In the genomic region with DNA sequence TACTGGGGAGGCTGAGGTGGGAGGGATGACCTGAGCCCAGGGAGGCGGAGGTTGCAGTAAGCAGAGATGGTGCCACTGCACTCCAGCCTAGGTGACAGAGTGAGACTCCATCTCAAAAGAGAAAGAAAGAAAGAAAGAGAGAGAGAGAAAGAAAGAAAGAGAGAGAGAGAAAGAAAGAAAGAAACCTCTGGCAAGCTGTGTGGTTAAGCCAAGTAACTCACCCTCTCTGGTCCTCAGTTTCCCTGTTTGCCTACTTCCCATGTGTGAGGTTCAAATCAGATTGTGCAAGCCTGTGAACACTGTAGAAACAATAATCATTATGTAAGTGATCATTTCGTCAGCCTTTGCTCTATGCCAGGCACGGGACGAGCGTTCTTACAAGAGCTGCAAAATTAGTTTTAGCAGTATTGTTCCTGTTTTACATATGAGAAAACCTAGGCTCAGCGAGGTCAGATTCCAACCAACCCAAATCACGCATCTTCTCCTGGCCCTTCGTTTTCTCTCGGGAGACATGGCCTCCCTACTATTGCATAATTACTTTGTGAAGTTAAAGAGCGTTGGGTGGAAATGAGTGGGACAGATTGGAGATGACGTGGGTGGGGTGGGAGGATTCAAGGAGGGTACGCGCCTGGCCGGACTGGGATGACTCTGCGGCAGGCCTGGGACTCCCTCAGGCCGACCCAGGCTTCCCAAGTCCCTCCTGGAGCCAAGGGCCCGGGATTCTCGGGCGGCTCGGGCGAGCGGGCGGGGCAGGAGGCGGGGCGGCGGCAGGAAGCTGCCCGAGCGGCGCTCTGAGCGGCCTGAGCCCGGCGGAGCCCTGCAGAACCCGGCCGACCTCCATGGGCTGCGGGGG, we compare ENCODE assay signal across 8 cellular contexts. TPM values are rescaled to one million over a fixed set of nuclear protein-coding genes. Genes with fewer than 3 reads are reported as not detected.
DNase-seq lines count a peak whose midpoint lies in the region; ATAC-seq, FAIRE-seq and TF ChIP-seq lines count a peak whose summit lies in the region.

A gene with protein sequence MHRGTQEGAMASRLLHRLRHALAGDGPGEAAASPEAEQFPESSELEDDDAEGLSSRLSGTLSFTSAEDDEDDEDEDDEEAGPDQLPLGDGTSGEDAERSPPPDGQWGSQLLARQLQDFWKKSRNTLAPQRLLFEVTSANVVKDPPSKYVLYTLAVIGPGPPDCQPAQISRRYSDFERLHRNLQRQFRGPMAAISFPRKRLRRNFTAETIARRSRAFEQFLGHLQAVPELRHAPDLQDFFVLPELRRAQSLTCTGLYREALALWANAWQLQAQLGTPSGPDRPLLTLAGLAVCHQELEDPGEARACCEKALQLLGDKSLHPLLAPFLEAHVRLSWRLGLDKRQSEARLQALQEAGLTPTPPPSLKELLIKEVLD (plus strand): TSS at position 770 of the 853 bp plus-strand sequence. CDS start 121 bp downstream, outside the sequence.

- ATAC-seq in HG03039 (IDR thresholded peaks at IDR 0.05; ENCODE audit: unreplicated experiment) (no peak), HG02642 (IDR thresholded peaks at IDR 0.05; ENCODE audit: poor library complexity, unreplicated experiment) (no peak)

- H3K36me3 ChIP-seq in left ventricle myocardium inferior, result peaks cover 16% of the 10 kb centered on the region
- no peaks in the 10 kb centered on the region for H3K36me3 ChIP-seq in ovary

- intact Hi-C loops in left ventricle myocardium inferior (cut with micrococcal nuclease), result no loop called here
- intact Hi-C loops in ovary (cut with DNase I), result no loop called here

- FAIRE-seq in RCC 7860 (lab: Jason Lieb, UNC), result no peak

- TF ChIP-seq EP300 in ovary (IDR thresholded peaks at IDR 0.05), result peak; percentile 87

- H3K4me1 ChIP-seq in left ventricle myocardium inferior (peaks cover 56% of the 10 kb centered on the region), ovary (ENCODE audit: insufficient read depth) (peaks cover 26% of the 10 kb centered on the region)

- H3K9me3 ChIP-seq in left ventricle myocardium inferior (replicated peaks) (no peaks in the 10 kb centered on the region), ovary (no peaks in the 10 kb centered on the region)

- peak within 1 kb of the TSS; percentile 96 for H3K27ac ChIP-seq in left ventricle myocardium inferior (replicated peaks)
- peak within 1 kb of the TSS; percentile 93 to 97 for H3K27ac ChIP-seq in ovary

- peak; percentile 90 for DNase-seq in DMS53 (lab: John Stamatoyannopoulos, UW)
- peak; percentile 91 for DNase-seq in HK-2 (ENCODE audit: unreplicated experiment)
- peak; percentile 64 for DNase-seq in RCC 7860 (ENCODE audit: low spot score)
- DNase-seq in astrocyte of the hippocampus (ENCODE audit: low read depth, low spot score), result peak; percentile 95
- DNase-seq in left ventricle myocardium inferior, result peak; percentile 89
- DNase-seq in ovary, result peak; percentile 89 to 93 (median 90)

- no peak for TF ChIP-seq CTCF in left ventricle myocardium inferior (IDR thresholded peaks at IDR 0.05; ENCODE audit: borderline replicate concordance)
- TF ChIP-seq CTCF in ovary (IDR thresholded peaks at IDR 0.05), result no peak

- TF ChIP-seq POLR2A in ovary (IDR thresholded peaks at IDR 0.05), result no peak

- H3K4me3 ChIP-seq in left ventricle myocardium inferior (peak within 1 kb of the TSS; percentile 89), ovary (peak within 1 kb of the TSS; percentile 66)

- H3K27me3 ChIP-seq in left ventricle myocardium inferior (ENCODE audit: low read depth), result no peaks in the 10 kb centered on the region
- H3K27me3 ChIP-seq in ovary, result no peaks in the 10 kb centered on the region

- WGBS in ovary, 3 donors, result 3 to 6% (median 3%) methylated on average over 16 to 35 of the region's 35 CpGs

RNA-seq across cellular contexts. Expression of the gene that starts here (rescaled TPM):
- total RNA-seq in left ventricle myocardium inferior, result 24.7 TPM
- 10 to 100 TPM; 46.1 to 90.1 (median 71.0) TPM for total RNA-seq in ovary
- 10 to 100 TPM; 18.2 to 41.1 TPM for polyA plus RNA-seq in ovary
